In genomic region chr9:129234491-129234890, GRCh38 we compare ENCODE assay signal across 20 cellular contexts.
"Had no signal": no experiment of that assay in that cellular context is flagged by ENCODE, and none has a peak within 500 bp of the region (broad histone marks: within the 10 kb centered on the region; RNA-seq: fewer than 3 reads in every experiment).

No MANE protein-coding gene starts in this region.

- H3K27ac Mint-ChIP-seq: activated naive CD8-positive, alpha-beta T cell; type B pancreatic cell had no signal

- ATAC-seq: left lung had no signal

- DNase-seq: activated CD4-positive, alpha-beta T cell treated with anti-CD3 and anti-CD28 coated beads, Interleukin-2, amount 50 U/mL, for 48 hours; activated effector memory CD4-positive, alpha-beta T cell treated with anti-CD3 and anti-CD28 coated beads, Interleukin-2, amount 50 U/mL, for 16 hours; adrenal gland; brain microvascular endothelial cell; caudate nucleus; dermis blood vessel endothelial cell; effector CD8-positive, alpha-beta T cell; erythroblast; foreskin fibroblast; left lung; stimulated activated CD4-positive, alpha-beta T cell treated with anti-CD3 and anti-CD28 coated beads, Interleukin-4, amount 100 ng/mL, for 1 hour; stimulated activated naive CD4-positive, alpha-beta T cell; T-helper 1 cell; T-helper 9 cell had no signal

- H3K9me3 Mint-ChIP-seq: type B pancreatic cell had no signal

- H3K4me3 ChIP-seq: adrenal gland, ascending aorta, left lung, neural progenitor cell, prostate gland, thoracic aorta had no signal

- H3K4me1 ChIP-seq: prostate gland had no signal

- H3K27me3 ChIP-seq: adrenal gland, ascending aorta, brain microvascular endothelial cell, left lung, neural progenitor cell had no signal

- H3K36me3 Mint-ChIP-seq: neural progenitor cell, type B pancreatic cell had no signal

- H3K9me3 ChIP-seq: adrenal gland, prostate gland had no signal

- H3K27ac ChIP-seq: adrenal gland, ascending aorta, brain microvascular endothelial cell, left lung, neural progenitor cell, prostate gland, thoracic aorta had no signal

- H3K36me3 ChIP-seq: adrenal gland, ascending aorta, brain microvascular endothelial cell, left lung, neural progenitor cell, prostate gland, thoracic aorta had no signal

- H3K4me3 Mint-ChIP-seq: activated naive CD8-positive, alpha-beta T cell; neural progenitor cell; type B pancreatic cell had no signal

- H3K27me3 Mint-ChIP-seq: activated naive CD8-positive, alpha-beta T cell; type B pancreatic cell had no signal
